ENCODE assay signal across 10 cellular contexts in the genomic region with DNA sequence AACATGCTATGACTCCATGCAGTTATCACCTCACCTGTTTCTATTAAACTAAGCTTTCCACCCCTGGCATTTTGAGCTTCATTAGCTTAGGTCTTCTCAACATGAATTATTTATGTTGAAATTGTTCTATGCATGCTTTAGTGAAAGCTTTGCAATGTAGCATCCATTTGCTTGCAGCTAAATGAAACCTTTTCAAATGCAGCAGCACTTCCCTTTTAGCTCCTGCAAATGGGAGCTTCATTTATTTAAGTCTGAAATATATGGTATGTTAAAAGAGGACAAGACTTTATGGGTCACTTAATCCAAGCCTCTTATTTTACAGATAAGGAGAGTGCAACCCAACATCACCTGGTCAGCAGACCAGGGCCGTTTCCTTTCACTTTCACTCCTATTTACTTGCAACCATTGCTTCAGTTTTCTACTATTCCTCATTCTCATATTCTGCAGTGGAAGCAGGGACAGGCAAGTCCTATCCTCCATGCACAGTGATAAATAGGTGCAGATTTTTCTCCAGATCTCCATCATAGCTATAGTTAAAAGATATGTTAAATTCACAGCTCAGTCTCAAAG. TPM values are rescaled to one million over a fixed set of nuclear protein-coding genes. Genes with fewer than 3 reads are reported as not detected.
A peak's percentile ranks its signal among the peaks of the same experiment; 100 is the strongest.
DNase-seq lines count a peak whose midpoint lies in the region; ATAC-seq, FAIRE-seq and TF ChIP-seq lines count a peak whose summit lies in the region.
"Had no signal": no experiment of that assay in that cellular context is flagged by ENCODE, and none has a peak within 500 bp of the region (broad histone marks: within the 10 kb centered on the region; RNA-seq: fewer than 3 reads in every experiment).

No MANE protein-coding gene starts in this region.

- H3K27ac Mint-ChIP-seq in activated CD4-positive, alpha-beta T cell treated with anti-CD3 and anti-CD28 coated beads, Interleukin-2, amount 10 ng/mL, durations not matched to agents 7 days and 5 days = peak overlapping the region; percentile 83
- peak overlapping the region; percentile 59 for H3K27ac Mint-ChIP-seq in T-helper 2 cell treated with Interferon-gamma antibody and Interleukin-4, amounts not matched to agents 5 μg/mL and 100 μg/mL, for 36 hours

- no peaks in the 10 kb centered on the region for H3K9me3 ChIP-seq in small intestine (ENCODE audit: control insufficient read depth, low read depth)
- H3K9me3 ChIP-seq in right atrium auricular region = no peaks in the 10 kb centered on the region
- H3K9me3 ChIP-seq: BE2C had no signal

- WGBS in small intestine, 3 donors = 10 to 21% (median 15%) methylated on average over 1 of the region's 1 CpG

- peaks cover 17% of the 10 kb centered on the region for H3K36me3 Mint-ChIP-seq in activated CD4-positive, alpha-beta T cell treated with anti-CD3 and anti-CD28 coated beads, Interleukin-2, amount 10 ng/mL, durations not matched to agents 7 days and 5 days (ENCODE audit: low read depth)
- peaks cover 7% of the 10 kb centered on the region for H3K36me3 Mint-ChIP-seq in T-helper 2 cell treated with Interferon-gamma antibody and Interleukin-4, amounts not matched to agents 5 μg/mL and 100 μg/mL, for 36 hours (ENCODE audit: low read depth)

- FAIRE-seq in small intestine (lab: Jason Lieb, UNC) = no peak
- FAIRE-seq: bronchial epithelial cell had no signal

- H3K4me1 ChIP-seq in small intestine (ENCODE audit: control insufficient read depth in 2 of 2, insufficient read depth in 1 of 2, low read depth in 1 of 2, low read length in 1 of 2) (no peaks in the 10 kb centered on the region), right atrium auricular region (no peaks in the 10 kb centered on the region)
- H3K4me1 ChIP-seq: BE2C had no signal

- H3K36me3 ChIP-seq in small intestine (ENCODE audit: control insufficient read depth in 2 of 2, insufficient read depth in 2 of 2, low read length in 2 of 2) = no peaks in the 10 kb centered on the region
- no peaks in the 10 kb centered on the region for H3K36me3 ChIP-seq in right atrium auricular region
- H3K36me3 ChIP-seq: BE2C had no signal

- TF ChIP-seq CTCF in right atrium auricular region (IDR thresholded peaks at IDR 0.05) = no peak

- H3K4me3 Mint-ChIP-seq in activated CD4-positive, alpha-beta T cell treated with anti-CD3 and anti-CD28 coated beads, Interleukin-2, amount 10 ng/mL, durations not matched to agents 7 days and 5 days = peak overlapping the region; percentile 57
- H3K4me3 Mint-ChIP-seq in T-helper 2 cell treated with Interferon-gamma antibody and Interleukin-4, amounts not matched to agents 5 μg/mL and 100 μg/mL, for 36 hours = peak overlapping the region; percentile 58

- CTCF ChIA-PET in activated CD4-positive, alpha-beta T cell treated with anti-CD3 and anti-CD28 coated beads, Interleukin-2, amount 10 ng/mL, durations not matched to agents 7 days and 5 days (lab: Charles Lee) = interaction anchor here (0.9 to 4.0 kb wide), 7 partner anchors 10 to 123 kb away, joined by 3 to 19 read pairs (median 3); no protein-coding TSS in a partner anchor

- no peak for DNase-seq in activated CD4-positive, alpha-beta T cell treated with anti-CD3 and anti-CD28 coated beads, Interleukin-2, amount 10 ng/mL, durations not matched to agents 7 days and 5 days
- no peak for DNase-seq in activated CD4-positive, alpha-beta T cell treated with anti-CD3 and anti-CD28 coated beads, Interleukin-2, amount 50 U/mL, for 48 hours
- DNase-seq in T-helper 2 cell treated with Interferon-gamma antibody and Interleukin-4, amounts not matched to agents 5 μg/mL and 100 μg/mL, for 36 hours (ENCODE audit: low spot score) = no peak
- DNase-seq in small intestine (peak; percentile 9), GM19238 (ENCODE audit: insufficient read length, low spot score) (no peak), right atrium auricular region (ENCODE audit: low spot score) (no peak)
- no peak for DNase-seq in activated effector memory CD4-positive, alpha-beta T cell treated with anti-CD3 and anti-CD28 coated beads, Interleukin-2, amount 50 U/mL, for 16 hours
- DNase-seq: BE2C had no signal

- no peak overlapping the region for H3K27ac ChIP-seq in small intestine (ENCODE audit: low read depth in 1 of 2, low read length in 1 of 2)
- H3K27ac ChIP-seq in right atrium auricular region = no peak overlapping the region

- H3K27me3 Mint-ChIP-seq in activated CD4-positive, alpha-beta T cell treated with anti-CD3 and anti-CD28 coated beads, Interleukin-2, amount 10 ng/mL, durations not matched to agents 7 days and 5 days = no peaks in the 10 kb centered on the region
- no peaks in the 10 kb centered on the region for H3K27me3 Mint-ChIP-seq in T-helper 2 cell treated with Interferon-gamma antibody and Interleukin-4, amounts not matched to agents 5 μg/mL and 100 μg/mL, for 36 hours (ENCODE audit: low read depth)

- H3K27me3 ChIP-seq in small intestine (ENCODE audit: control insufficient read depth in 2 of 2, insufficient read depth in 2 of 2, low read length in 2 of 2) (no peaks in the 10 kb centered on the region), right atrium auricular region (no peaks in the 10 kb centered on the region)
- H3K27me3 ChIP-seq: BE2C had no signal

- ATAC-seq in HG02938 (IDR thresholded peaks at IDR 0.05; ENCODE audit: unreplicated experiment) = peak; percentile 70

- H3K9me3 Mint-ChIP-seq in activated CD4-positive, alpha-beta T cell treated with anti-CD3 and anti-CD28 coated beads, Interleukin-2, amount 10 ng/mL, durations not matched to agents 7 days and 5 days = peaks cover 19% of the 10 kb centered on the region
- H3K9me3 Mint-ChIP-seq in T-helper 2 cell treated with Interferon-gamma antibody and Interleukin-4, amounts not matched to agents 5 μg/mL and 100 μg/mL, for 36 hours = peaks cover 9% of the 10 kb centered on the region

- POLR2A ChIA-PET in activated CD4-positive, alpha-beta T cell treated with anti-CD3 and anti-CD28 coated beads, Interleukin-2, amount 10 ng/mL, durations not matched to agents 7 days and 5 days (lab: Charles Lee) = no interaction called here

- H3K4me3 ChIP-seq in small intestine (ENCODE audit: low read depth in 1 of 2, low read length in 2 of 2) = no peak overlapping the region
- H3K4me3 ChIP-seq in right atrium auricular region = no peak overlapping the region

- H3K4me1 Mint-ChIP-seq in activated CD4-positive, alpha-beta T cell treated with anti-CD3 and anti-CD28 coated beads, Interleukin-2, amount 10 ng/mL, durations not matched to agents 7 days and 5 days = peaks cover 37% of the 10 kb centered on the region
- H3K4me1 Mint-ChIP-seq in T-helper 2 cell treated with Interferon-gamma antibody and Interleukin-4, amounts not matched to agents 5 μg/mL and 100 μg/mL, for 36 hours (ENCODE audit: low read depth) = peaks cover 35% of the 10 kb centered on the region

RNA-seq across cellular contexts. Expression of gene SAMSN1, which starts 56.4 kb away (rescaled TPM):
- total RNA-seq in activated CD4-positive, alpha-beta T cell treated with anti-CD3 and anti-CD28 coated beads, Interleukin-2, amount 10 ng/mL, durations not matched to agents 7 days and 5 days = 10 to 100 TPM; 51.3 to 59.0 TPM
- 10 to 100 TPM in 1 of 3 donors, 1 to 10 TPM in 2; 3.1 to 11.9 (median 7.0) TPM for polyA plus RNA-seq in small intestine
- 1 to 10 TPM; 3.2 to 3.7 TPM for total RNA-seq in right atrium auricular region

Comparison
In these comparisons a context has a peak if more than half of its experiments do, and no peak if none do; other contexts are left out.
1. RNA of gene SAMSN1, which starts 56.4 kb away (total RNA-seq): 51.3 to 59.0 TPM in activated CD4-positive, alpha-beta T cell treated with anti-CD3 and anti-CD28 coated beads, Interleukin-2, amount 10 ng/mL, durations not matched to agents 7 days and 5 days; 3.2 to 3.7 TPM in right atrium auricular region; every median in the first group is over 10 times any median in the second.